8 cellular contexts compared by ENCODE assay signal in genomic region chr19:11090264-11091032, GRCh38. TPM values are rescaled to one million over a fixed set of nuclear protein-coding genes. Genes with fewer than 3 reads are reported as not detected.
A peak's percentile ranks its signal among the peaks of the same experiment; 100 is the strongest.
DNase-seq lines count a peak whose midpoint lies in the region; ATAC-seq, FAIRE-seq and TF ChIP-seq lines count a peak whose summit lies in the region.

No MANE protein-coding gene starts in this region.

- H3K36me3 ChIP-seq in astrocyte (ENCODE audit: insufficient read depth, low read length) (peaks cover 3% of the 10 kb centered on the region), uterus (no peaks in the 10 kb centered on the region)

- TF ChIP-seq POLR2A in GM15510 (IDR thresholded peaks at IDR 0.05; ENCODE audit: borderline replicate concordance, extremely low read depth, insufficient read length) (peak; percentile 86), uterus (IDR thresholded peaks at IDR 0.05) (peak; percentile 96 to 99)

- peak overlapping the region; percentile 99 for H3K9ac ChIP-seq in astrocyte (ENCODE audit: low read length)

- DNase-seq in NCI-H1930 (lab: John Stamatoyannopoulos, UW) (peak; percentile 87 to 93), T-helper 22 cell (ENCODE audit: low read depth) (peak; percentile 97), astrocyte (ENCODE audit: low read depth) (peak; percentile 87), hepatic stellate cell (ENCODE audit: low spot score) (peak; percentile 92), putamen (ENCODE audit: low spot score) (peak; percentile 96), uterus (peak; percentile 97 to 99)

- ATAC-seq in HG02943 (IDR thresholded peaks at IDR 0.05; ENCODE audit: low read depth, unreplicated experiment): peak; percentile 73

- peak overlapping the region; percentile 99 for H3K27ac Mint-ChIP-seq in astrocyte (ENCODE audit: unreplicated experiment)

- peak overlapping the region; percentile 91 for H3K4me2 ChIP-seq in astrocyte (ENCODE audit: low read length)

- peaks cover 24% of the 10 kb centered on the region for H3K4me1 Mint-ChIP-seq in astrocyte (ENCODE audit: low read depth, unreplicated experiment)

- intact Hi-C loops in uterus (cut with DNase I; ENCODE audit: low total_unique reads): no loop called here

- no peaks in the 10 kb centered on the region for H3K9me3 Mint-ChIP-seq in astrocyte (ENCODE audit: unreplicated experiment)

- H3K4me3 Mint-ChIP-seq in astrocyte (ENCODE audit: unreplicated experiment): peak overlapping the region; percentile 91

- no peaks in the 10 kb centered on the region for H3K27me3 Mint-ChIP-seq in astrocyte (ENCODE audit: low read depth, unreplicated experiment)

- H3K4me1 ChIP-seq in astrocyte (ENCODE audit: insufficient read depth, low read length) (peaks cover 43% of the 10 kb centered on the region), uterus (peaks cover 5 to 7% of the 10 kb centered on the region in 2 donors)

- H3K79me2 ChIP-seq in astrocyte (ENCODE audit: insufficient read depth, low read length): peaks cover 49% of the 10 kb centered on the region

- H3K27ac ChIP-seq in astrocyte (ENCODE audit: low read depth, low read length): peak overlapping the region; percentile 95
- H3K27ac ChIP-seq in uterus: peak overlapping the region; percentile 98 to 99

- H3K9me3 ChIP-seq in astrocyte (ENCODE audit: insufficient read depth, low read depth, low read length): no peaks in the 10 kb centered on the region
- H3K9me3 ChIP-seq in uterus: no peaks in the 10 kb centered on the region

- peak overlapping the region; percentile 89 for H3K4me3 ChIP-seq in astrocyte (ENCODE audit: insufficient read depth, low read depth, low read length)
- H3K4me3 ChIP-seq in uterus: peak overlapping the region; percentile 69 to 70

- H2AFZ ChIP-seq in astrocyte (ENCODE audit: low read depth, low read length): no peak overlapping the region

- H3K36me3 Mint-ChIP-seq in astrocyte (ENCODE audit: low read depth, unreplicated experiment): peaks cover 5% of the 10 kb centered on the region

- no peak for TF ChIP-seq CTCF in astrocyte (IDR thresholded peaks at IDR 0.05; ENCODE audit: insufficient read depth, low read depth, low read length)
- TF ChIP-seq CTCF in uterus (IDR thresholded peaks at IDR 0.05): no peak

- H3K27me3 ChIP-seq in astrocyte (ENCODE audit: insufficient read depth, low read length) (no peaks in the 10 kb centered on the region), uterus (no peaks in the 10 kb centered on the region)

- FAIRE-seq in astrocyte (lab: Jason Lieb, UNC): no peak

- H4K20me1 ChIP-seq in astrocyte (ENCODE audit: insufficient read depth, low read length): peaks cover 41% of the 10 kb centered on the region

RNA-seq across cellular contexts. Expression of gene LDLR, which starts 1.2 kb away (rescaled TPM):
- total RNA-seq in astrocyte (120 and 153 TPM in 2 replicates), uterus (10 to 100 TPM in 3 of 4 donors, 1 to 10 TPM in 1; 7.9 to 55.3 (median 48.8) TPM)

Comparison
In these comparisons a context has a peak if more than half of its experiments do, and no peak if none do; other contexts are left out.
1. Peak in every context shown above with its lines: DNase-seq, ATAC-seq, H3K4me3 ChIP-seq and H3K27ac ChIP-seq.